23 cellular contexts compared by ENCODE assay signal in genomic region chr1:167206166-167206835, GRCh38.
"Had no signal": no experiment of that assay in that cellular context is flagged by ENCODE, and none has a peak within 500 bp of the region (broad histone marks: within the 10 kb centered on the region; RNA-seq: fewer than 3 reads in every experiment).

No MANE protein-coding gene starts in this region.

- H3K36me3 Mint-ChIP-seq: natural killer cell had no signal

- H3K4me3 Mint-ChIP-seq: central memory CD8-positive, alpha-beta T cell; natural killer cell; stimulated activated naive CD8-positive, alpha-beta T cell treated with anti-CD3 and anti-CD28 coated beads, Interleukin-15, Interleukin-2, amounts not matched to agents 100 ng/mL and 50 ng/mL, for 24 hours had no signal

- H3K27ac ChIP-seq: ascending aorta, left ventricle myocardium inferior, neutrophil, ovary, prostate gland, spleen, tibial artery, WERI-Rb-1 had no signal

- H3K27me3 ChIP-seq: ascending aorta, brain microvascular endothelial cell, neutrophil, ovary, spleen, tibial artery had no signal

- DNase-seq: activated CD4-positive, alpha-beta T cell treated with anti-CD3 and anti-CD28 coated beads, Interleukin-2, amount 50 U/mL, for 48 hours; brain microvascular endothelial cell; effector memory CD4-positive, alpha-beta T cell; foreskin melanocyte; left ventricle myocardium inferior; midbrain; natural killer cell; ovary; spleen; stimulated activated CD4-positive, alpha-beta T cell treated with anti-CD3 and anti-CD28 coated beads, Interleukin-4, amount 100 ng/mL, for 24 hours; T-helper 1 cell; tibial artery; WERI-Rb-1 had no signal

- H3K4me3 ChIP-seq: ascending aorta, left ventricle myocardium inferior, ovary, prostate gland, spleen, tibial artery had no signal

- H3K4me1 Mint-ChIP-seq: central memory CD8-positive, alpha-beta T cell; natural killer cell had no signal

- FAIRE-seq: colon, endothelial cell of umbilical vein had no signal

- H3K36me3 ChIP-seq: ascending aorta, brain microvascular endothelial cell, left ventricle myocardium inferior, neutrophil, ovary, prostate gland, spleen, tibial artery, WERI-Rb-1 had no signal

- H3K9me3 ChIP-seq: ovary, prostate gland had no signal

- H3K27me3 Mint-ChIP-seq: activated T-helper 17 cell treated with anti-CD3 and anti-CD28 coated beads, Interleukin-2, amount 50 U/mL, for 72 hours; stimulated activated naive CD8-positive, alpha-beta T cell treated with anti-CD3 and anti-CD28 coated beads, Interleukin-15, Interleukin-2, amounts not matched to agents 100 ng/mL and 50 ng/mL, for 24 hours had no signal

- ATAC-seq: activated naive CD4-positive, alpha-beta T cell treated with anti-CD3 and anti-CD28 coated beads, Interleukin-2, amount 50 U/mL, for 72 hours; activated T-helper 17 cell treated with anti-CD3 and anti-CD28 coated beads, Interleukin-2, amount 50 U/mL, for 72 hours; esophagus mucosa; natural killer cell had no signal

- H3K27ac Mint-ChIP-seq: activated naive CD4-positive, alpha-beta T cell treated with anti-CD3 and anti-CD28 coated beads, Interleukin-2, amount 50 U/mL, for 72 hours; natural killer cell; stimulated activated naive CD8-positive, alpha-beta T cell treated with anti-CD3 and anti-CD28 coated beads, Interleukin-15, Interleukin-2, amounts not matched to agents 100 ng/mL and 50 ng/mL, for 24 hours had no signal

- H3K4me1 ChIP-seq: ascending aorta, left ventricle myocardium inferior, spleen, tibial artery had no signal
